ENCODE assay signal across 16 cellular contexts in genomic region chr5:93278876-93279275, GRCh38.
DNase-seq lines count a peak whose midpoint lies in the region; ATAC-seq, FAIRE-seq and TF ChIP-seq lines count a peak whose summit lies in the region.
"Had no signal": no experiment of that assay in that cellular context is flagged by ENCODE, and none has a peak within 500 bp of the region (broad histone marks: within the 10 kb centered on the region; RNA-seq: fewer than 3 reads in every experiment).

No MANE protein-coding gene starts in this region.

- CTCF ChIA-PET in CD4-positive, alpha-beta memory T cell (lab: Charles Lee; ENCODE audit: partially characterized antibody) = interaction anchor here (1.2 kb wide), 1 partner anchor 30 kb away, joined by 3 read pairs; no protein-coding TSS in a partner anchor

- intact Hi-C loops in CD4-positive, alpha-beta memory T cell (cut with micrococcal nuclease) = no loop called here

- H3K27me3 ChIP-seq in bronchial epithelial cell (ENCODE audit: control insufficient read depth, insufficient read depth, low read length) = no peaks in the 10 kb centered on the region
- H3K27me3 ChIP-seq in keratinocyte (ENCODE audit: control insufficient read depth, extremely low read depth, insufficient read depth, low read length) = no peaks in the 10 kb centered on the region
- H3K27me3 ChIP-seq in CD4-positive, alpha-beta memory T cell (ENCODE audit: insufficient read depth, low read length) = no peaks in the 10 kb centered on the region
- H3K27me3 ChIP-seq: BLaER1 treated with 17β-estradiol and CSF1 and Interleukin-3, amounts not matched to agents 10 nM and 100 nM; MG63 had no signal

- peaks cover 12% of the 10 kb centered on the region for H3K4me1 ChIP-seq in keratinocyte (ENCODE audit: control insufficient read depth, extremely low read depth, insufficient read depth, low read length)
- no peaks in the 10 kb centered on the region for H3K4me1 ChIP-seq in CD4-positive, alpha-beta memory T cell (ENCODE audit: insufficient read depth, low read length)

- no peak overlapping the region for H3K27ac ChIP-seq in keratinocyte (ENCODE audit: control insufficient read depth, insufficient read depth, low read length)
- no peak overlapping the region for H3K27ac ChIP-seq in CD4-positive, alpha-beta memory T cell (ENCODE audit: low read depth, low read length)
- H3K27ac ChIP-seq: BLaER1 treated with 17β-estradiol and CSF1 and Interleukin-3, amounts not matched to agents 10 nM and 100 nM had no signal

- no peak overlapping the region for H3K4me3 Mint-ChIP-seq in CD4-positive, alpha-beta memory T cell

- H2AFZ ChIP-seq in keratinocyte (ENCODE audit: control insufficient read depth, low read length) = no peak overlapping the region

- H3K27ac Mint-ChIP-seq in CD4-positive, alpha-beta memory T cell = no peak overlapping the region

- POLR2A ChIA-PET in CD4-positive, alpha-beta memory T cell (lab: Charles Lee; ENCODE audit: partially characterized antibody) = no interaction called here

- H3K27me3 Mint-ChIP-seq in CD4-positive, alpha-beta memory T cell = no peaks in the 10 kb centered on the region

- DNase-seq in HT-29 (ENCODE audit: low spot score) (peak; percentile 31), bronchial epithelial cell (ENCODE audit: low read depth) (peak; percentile 49), keratinocyte (ENCODE audit: low read depth, low spot score) (no peak), NCI-H446 treated with DMSO at 0.1 percent for 48 hours (lab: John Stamatoyannopoulos, UW) (no peak), pons (ENCODE audit: low spot score) (no peak)
- no peak for DNase-seq in CD4-positive, alpha-beta memory T cell
- DNase-seq: DMS 273 treated with DMSO at 0.1 percent for 48 hours, H7, MG63, NCI-H1105, NCI-H187 treated with DMSO at 0.1 percent for 48 hours, SHP77 treated with DMSO at 0.1 percent for 48 hours had no signal

- H3K4me3 ChIP-seq in bronchial epithelial cell (ENCODE audit: low read depth, low read length) (no peak overlapping the region), keratinocyte (ENCODE audit: control insufficient read depth in 2 of 3, extremely low read depth in 1 of 3, insufficient read depth in 2 of 3, low read depth in 1 of 3, low read length in 3 of 3) (no peak overlapping the region)
- H3K4me3 ChIP-seq in CD4-positive, alpha-beta memory T cell (ENCODE audit: low read length in 2 of 2) = no peak overlapping the region
- H3K4me3 ChIP-seq: BLaER1 treated with 17β-estradiol and CSF1 and Interleukin-3, amounts not matched to agents 10 nM and 100 nM; MG63 had no signal

- no peaks in the 10 kb centered on the region for H3K9me3 ChIP-seq in keratinocyte (ENCODE audit: control insufficient read depth, low read depth, low read length)
- H3K9me3 ChIP-seq in CD4-positive, alpha-beta memory T cell (ENCODE audit: control insufficient read depth in 1 of 2, low read length in 2 of 2) = no peaks in the 10 kb centered on the region
- H3K9me3 ChIP-seq: BLaER1 treated with 17β-estradiol and CSF1 and Interleukin-3, amounts not matched to agents 10 nM and 100 nM had no signal

- ATAC-seq in HG03039 (IDR thresholded peaks at IDR 0.05; ENCODE audit: unreplicated experiment) = no peak
- ATAC-seq: HepG2 had no signal

- H3K4me1 Mint-ChIP-seq in CD4-positive, alpha-beta memory T cell = no peaks in the 10 kb centered on the region

- peak overlapping the region; percentile 28 for H3K4me2 ChIP-seq in keratinocyte (ENCODE audit: control insufficient read depth, extremely low read depth, insufficient read depth, low read depth, low read length)

- peaks cover 0 to 1% (median 0%) of the 10 kb centered on the region in 8 donors for H3K9me3 Mint-ChIP-seq in CD4-positive, alpha-beta memory T cell

- dilution Hi-C loops in keratinocyte (cut with MboI; ENCODE audit: extremely low pct_ligation_motif_present, low sequenced_read_pairs) = no loop called here

- no peaks in the 10 kb centered on the region for H3K79me2 ChIP-seq in keratinocyte (ENCODE audit: control insufficient read depth, insufficient read depth, low read length)

- FAIRE-seq in bronchial epithelial cell (lab: Jason Lieb, UNC) (no peak), keratinocyte (lab: Jason Lieb, UNC) (no peak)
- FAIRE-seq: HepG2, RCC 7860 had no signal

- no peaks in the 10 kb centered on the region for H3K36me3 Mint-ChIP-seq in CD4-positive, alpha-beta memory T cell

- H4K20me1 ChIP-seq in keratinocyte (ENCODE audit: control insufficient read depth, extremely low read depth, insufficient read depth, low read length) = no peaks in the 10 kb centered on the region
- H4K20me1 ChIP-seq: BLaER1 treated with 17β-estradiol and CSF1 and Interleukin-3, amounts not matched to agents 10 nM and 100 nM had no signal

- H3K9me1 ChIP-seq in keratinocyte (ENCODE audit: control insufficient read depth, extremely low read depth, insufficient read depth, low read length) = no peaks in the 10 kb centered on the region

- H3K36me3 ChIP-seq in bronchial epithelial cell (ENCODE audit: control insufficient read depth, insufficient read depth, low read length) (no peaks in the 10 kb centered on the region), keratinocyte (ENCODE audit: control insufficient read depth in 2 of 2, extremely low read depth in 1 of 2, insufficient read depth in 2 of 2, low read length in 2 of 2) (no peaks in the 10 kb centered on the region)
- H3K36me3 ChIP-seq in CD4-positive, alpha-beta memory T cell (ENCODE audit: insufficient read depth, low read length) = no peaks in the 10 kb centered on the region
- H3K36me3 ChIP-seq: BLaER1 treated with 17β-estradiol and CSF1 and Interleukin-3, amounts not matched to agents 10 nM and 100 nM; MG63 had no signal

- TF ChIP-seq CTCF in bronchial epithelial cell (IDR thresholded peaks at IDR 0.05; ENCODE audit: insufficient read depth, low read length, severe bottlenecking) = no peak
- TF ChIP-seq CTCF in keratinocyte (optimal IDR thresholded peaks at IDR 0.05 in 1 of 3, IDR thresholded peaks at IDR 0.05 in 1 of 3, conservative IDR thresholded peaks at IDR 0.05 in 1 of 3; ENCODE audit: extremely low read depth in 1 of 3, insufficient read depth in 2 of 3, low read length in 3 of 3) = no peak

- H3K9ac ChIP-seq in keratinocyte (ENCODE audit: control insufficient read depth, extremely low read depth, insufficient read depth, low read length) = no peak overlapping the region
- H3K9ac ChIP-seq: BLaER1 treated with 17β-estradiol and CSF1 and Interleukin-3, amounts not matched to agents 10 nM and 100 nM had no signal

Comparison
In these comparisons a context has a peak if more than half of its experiments do, and no peak if none do; other contexts are left out.
1. DNase-seq: peak in HT-29 (single experiment) and bronchial epithelial cell (single experiment); none in keratinocyte (single experiment), NCI-H446 treated with DMSO at 0.1 percent for 48 hours (single experiment), pons (single experiment) and CD4-positive, alpha-beta memory T cell (0 of 5).